In the genomic region with DNA sequence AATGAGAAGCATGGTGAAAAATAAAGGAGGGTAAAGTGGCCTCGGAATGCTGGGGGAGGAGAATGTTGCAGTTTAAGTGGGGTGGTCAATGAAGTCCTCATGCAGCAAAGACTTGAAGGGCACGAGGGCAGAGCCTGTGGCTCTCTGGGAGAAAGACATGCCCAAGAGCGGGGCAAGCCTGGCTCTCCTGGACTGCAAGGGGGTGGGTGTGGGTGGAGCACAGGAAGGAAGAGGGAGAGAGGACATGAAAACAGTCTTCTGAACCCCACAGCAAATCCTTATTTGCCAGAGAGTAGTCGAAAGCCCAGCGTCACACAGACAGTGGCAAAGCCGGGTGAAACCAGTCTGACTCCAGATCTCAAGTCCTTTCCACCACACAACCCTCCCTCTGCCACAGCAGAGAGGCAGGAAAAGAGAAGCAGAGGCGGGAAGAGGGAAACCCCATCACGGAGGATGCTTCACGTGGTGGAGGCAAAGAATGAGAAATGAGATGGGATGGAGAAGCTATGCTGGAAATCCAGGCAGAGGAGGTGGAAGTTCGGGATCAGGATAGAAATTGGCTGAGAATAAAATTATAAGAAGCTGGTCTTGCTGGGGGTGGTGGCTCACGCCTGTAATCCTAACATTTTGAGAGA, we compare ENCODE assay signal across 1 cellular context.
TF ChIP-seq lines count a peak whose summit lies in the region.

No MANE protein-coding gene starts in this region.

TF ChIP-seq in GM23338, 12 proteins besides CTCF, POLR2A, EP300 and RAD21 (continued from another document):
- TF ChIP-seq, protein P1, sequence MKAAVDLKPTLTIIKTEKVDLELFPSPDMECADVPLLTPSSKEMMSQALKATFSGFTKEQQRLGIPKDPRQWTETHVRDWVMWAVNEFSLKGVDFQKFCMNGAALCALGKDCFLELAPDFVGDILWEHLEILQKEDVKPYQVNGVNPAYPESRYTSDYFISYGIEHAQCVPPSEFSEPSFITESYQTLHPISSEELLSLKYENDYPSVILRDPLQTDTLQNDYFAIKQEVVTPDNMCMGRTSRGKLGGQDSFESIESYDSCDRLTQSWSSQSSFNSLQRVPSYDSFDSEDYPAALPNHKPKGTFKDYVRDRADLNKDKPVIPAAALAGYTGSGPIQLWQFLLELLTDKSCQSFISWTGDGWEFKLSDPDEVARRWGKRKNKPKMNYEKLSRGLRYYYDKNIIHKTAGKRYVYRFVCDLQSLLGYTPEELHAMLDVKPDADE (IDR thresholded peaks at IDR 0.05): no peak
